8 cellular contexts compared by ENCODE assay signal in genomic region chr16:20806168-20807050, GRCh38. TPM values are rescaled to one million over a fixed set of nuclear protein-coding genes. Genes with fewer than 3 reads are reported as not detected.
A peak's percentile ranks its signal among the peaks of the same experiment; 100 is the strongest.
DNase-seq lines count a peak whose midpoint lies in the region; TF ChIP-seq lines count a peak whose summit lies in the region.

ERI2 (minus strand) TSS chr16:20806472; CDS start chr16:20806430, 42 bp downstream.
REXO5 (plus strand) TSS chr16:20806527; CDS start chr16:20806954, 427 bp downstream.

- H2BK15ac ChIP-seq in mesendoderm (replicated peaks; ENCODE audit: low read depth), result no peak within 1 kb of the TSS

- DNase-seq in COLO829 (ENCODE audit: low spot score) (peak; percentile 92), GM20000 (ENCODE audit: low spot score) (peak; percentile 90), HT1080 (ENCODE audit: low read depth) (peak; percentile 95), NOMO-1 treated with dmso at 0.1 percent for 144 hours (lab: John Stamatoyannopoulos, UW; ENCODE audit: unreplicated experiment) (peak; percentile 85), mesendoderm (peak; percentile 98)
- DNase-seq in activated CD8-positive, alpha-beta memory T cell treated with anti-CD3 and anti-CD28 coated beads for 48 hours (ENCODE audit: low read depth in 2 of 3, low spot score in 2 of 3), result peak; percentile 57 to 66 (median 61)
- peak; percentile 60 for DNase-seq in stimulated activated CD8-positive, alpha-beta memory T cell treated with anti-CD3 and anti-CD28 coated beads, Interleukin-12 subunit alpha, Interleukin-12 subunit beta, amount 100 ng/mL, for 4 hours (ENCODE audit: low read depth)

- H3K9ac ChIP-seq in endocrine pancreas (ENCODE audit: control insufficient read depth, insufficient read depth, low read length) (peak within 1 kb of the TSS; percentile 89), mesendoderm (ENCODE audit: low read length) (peak within 1 kb of the TSS; percentile 95)

- WGBS in mesendoderm (ENCODE audit: extremely low coverage, insufficient coverage, low lambda C conversion rate), result no CpG with 5 or more reads among the region's 74 CpGs

- H3K79me1 ChIP-seq in mesendoderm (ENCODE audit: low read length), result no peaks in the 10 kb centered on the region

- peak within 1 kb of the TSS; percentile 33 for H4K5ac ChIP-seq in mesendoderm (ENCODE audit: low read length)

- peak within 1 kb of the TSS; percentile 91 for H3K27ac ChIP-seq in mesendoderm (ENCODE audit: low read depth, low read length)

- no peak within 1 kb of the TSS for H2BK120ac ChIP-seq in mesendoderm (ENCODE audit: low read depth, low read length)

- H3K56ac ChIP-seq in mesendoderm (ENCODE audit: low read length), result peak within 1 kb of the TSS; percentile 95

- H4K8ac ChIP-seq in mesendoderm (ENCODE audit: low read depth, low read length), result peak within 1 kb of the TSS; percentile 87

- no peaks in the 10 kb centered on the region for H3K27me3 ChIP-seq in endocrine pancreas (ENCODE audit: control insufficient read depth, insufficient read depth, low read length)
- no peaks in the 10 kb centered on the region for H3K27me3 ChIP-seq in mesendoderm (ENCODE audit: insufficient read depth, low read length, poor library complexity)

- peak within 1 kb of the TSS; percentile 65 for H2BK5ac ChIP-seq in mesendoderm (ENCODE audit: low read length)

- H3K18ac ChIP-seq in mesendoderm (ENCODE audit: low read length), result peak within 1 kb of the TSS; percentile 70

- no peak within 1 kb of the TSS for H2AK5ac ChIP-seq in mesendoderm (ENCODE audit: low read length)

- TF ChIP-seq CTCF in GM20000 (IDR thresholded peaks at IDR 0.05; ENCODE audit: extremely low read depth, missing control alignments), result peak; percentile 72

- H3K79me2 ChIP-seq in mesendoderm (ENCODE audit: control insufficient read depth, insufficient read depth, low read length), result no peaks in the 10 kb centered on the region

- H3K36me3 ChIP-seq in endocrine pancreas (ENCODE audit: control insufficient read depth, insufficient read depth, low read length) (no peaks in the 10 kb centered on the region), mesendoderm (ENCODE audit: control insufficient read depth, insufficient read depth, low read length) (no peaks in the 10 kb centered on the region)

- peak within 1 kb of the TSS; percentile 15 for H3K23ac ChIP-seq in mesendoderm (ENCODE audit: low read length)

- peak within 1 kb of the TSS; percentile 91 for H3K4me2 ChIP-seq in mesendoderm (ENCODE audit: low read length)

- no peaks in the 10 kb centered on the region for H3K9me3 ChIP-seq in endocrine pancreas (ENCODE audit: control insufficient read depth, low read length)

- H3K4ac ChIP-seq in mesendoderm (ENCODE audit: low read depth, low read length), result peak within 1 kb of the TSS; percentile 77

- no peaks in the 10 kb centered on the region for H3K4me1 ChIP-seq in endocrine pancreas (ENCODE audit: control insufficient read depth, insufficient read depth, low read length)
- no peaks in the 10 kb centered on the region for H3K4me1 ChIP-seq in mesendoderm (ENCODE audit: control insufficient read depth, low read depth, low read length)

- peak within 1 kb of the TSS; percentile 44 for H3K4me3 ChIP-seq in endocrine pancreas (ENCODE audit: control insufficient read depth, insufficient read depth, low read length)
- H3K4me3 ChIP-seq in mesendoderm (ENCODE audit: low read length), result peak within 1 kb of the TSS; percentile 96

RNA-seq across cellular contexts. Expression of gene ERI2, which starts in this region (rescaled TPM):
- 23.8 and 26.0 TPM in 2 replicates for total RNA-seq in HT1080 (2014; rRNA removed; shearing (Covaris generic))
- polyA plus RNA-seq in HT1080 (2015; cell fraction: cytosol; rRNA removed), result 19.1 and 26.6 TPM in 2 replicates
- 51.7 and 70.9 TPM in 2 replicates for polyA plus RNA-seq in HT1080 (2015; cell fraction: nucleus; rRNA removed)
- polyA plus RNA-seq in mesendoderm (2013, experiment 1 of 2), result 11.5 TPM
- 12.6 TPM for polyA plus RNA-seq in mesendoderm (2013, experiment 2 of 2)

RNA-seq across cellular contexts. Expression of gene REXO5, which starts in this region (rescaled TPM):
- 11.4 and 13.9 TPM in 2 replicates for total RNA-seq in HT1080 (2014; rRNA removed; shearing (Covaris generic))
- polyA plus RNA-seq in HT1080 (2015; cell fraction: cytosol; rRNA removed), result 11.1 and 12.4 TPM in 2 replicates
- polyA plus RNA-seq in HT1080 (2015; cell fraction: nucleus; rRNA removed), result 40.6 and 41.2 TPM in 2 replicates
- polyA plus RNA-seq in mesendoderm (2013, experiment 1 of 2), result 2.7 TPM
- polyA plus RNA-seq in mesendoderm (2013, experiment 2 of 2), result 2.8 TPM

Comparison
In these comparisons a context has a peak if more than half of its experiments do, and no peak if none do; other contexts are left out.
1. Peak in every context shown above with its lines: DNase-seq, H3K4me3 ChIP-seq and H3K27ac ChIP-seq.